Comparison of ENCODE assay signal across 21 cellular contexts in genomic region chr1:59928996-59929395, GRCh38. TPM values are rescaled to one million over a fixed set of nuclear protein-coding genes. Genes with fewer than 3 reads are reported as not detected.
"Had no signal": no experiment of that assay in that cellular context is flagged by ENCODE, and none has a peak within 500 bp of the region (broad histone marks: within the 10 kb centered on the region; RNA-seq: fewer than 3 reads in every experiment).

No MANE protein-coding gene starts in this region.

- H3K27me3 ChIP-seq: right lobe of liver, testis, vagina had no signal

- DNase-seq: effector memory CD4-positive, alpha-beta T cell; esophagus squamous epithelium; foreskin fibroblast; head of caudate nucleus; mammary epithelial cell; naive thymus-derived CD4-positive, alpha-beta T cell; nephron progenitor cell; psoas muscle; retina; right lobe of liver; stimulated activated CD4-positive, alpha-beta T cell treated with anti-CD3 and anti-CD28 coated beads, Interleukin-4, amount 100 ng/mL, for 1 hour; stimulated activated CD8-positive, alpha-beta memory T cell treated with anti-CD3 and anti-CD28 coated beads, Interleukin-4, amount 100 ng/mL, for 48 hours; testis; upper lobe of right lung had no signal

- H3K36me3 ChIP-seq: esophagus squamous epithelium, right lobe of liver, tibial nerve, upper lobe of right lung, vagina had no signal

- H3K9me3 ChIP-seq: right lobe of liver, testis, upper lobe of right lung, vagina had no signal

- H3K4me1 ChIP-seq: testis had no signal

- H2AFZ ChIP-seq: hepatocyte had no signal

- ATAC-seq: left lobe of liver; naive thymus-derived CD4-positive, alpha-beta T cell; psoas muscle; right lobe of liver; stimulated activated effector memory CD8-positive, alpha-beta T cell treated with anti-CD3 and anti-CD28 coated beads, Interleukin-12 subunit alpha, Interleukin-12 subunit beta, amount 100 ng/mL, for 72 hours; upper lobe of right lung had no signal

- H3K79me2 ChIP-seq: hepatocyte had no signal

- H3K27ac ChIP-seq: epithelial cell of prostate, esophagus squamous epithelium, hepatocyte, psoas muscle, right lobe of liver, testis, tibial nerve, upper lobe of right lung, vagina had no signal

- H3K4me2 ChIP-seq: hepatocyte had no signal

- H3K4me3 ChIP-seq: esophagus squamous epithelium, hepatocyte, psoas muscle, right lobe of liver, testis, tibial nerve, upper lobe of right lung, vagina had no signal

RNA-seq across cellular contexts. Expression of gene CYP2J2, which starts 2.4 kb away (rescaled TPM):
- total RNA-seq: mesenteric fat pad had no signal
